Comparison of ENCODE assay signal across 16 cellular contexts in genomic region chr1:117611894-117612481, GRCh38. TPM values are rescaled to one million over a fixed set of nuclear protein-coding genes. Genes with fewer than 3 reads are reported as not detected.
DNase-seq lines count a peak whose midpoint lies in the region; ATAC-seq, FAIRE-seq and TF ChIP-seq lines count a peak whose summit lies in the region.
"Had no signal": no experiment of that assay in that cellular context is flagged by ENCODE, and none has a peak within 500 bp of the region (broad histone marks: within the 10 kb centered on the region; RNA-seq: fewer than 3 reads in every experiment).

No MANE protein-coding gene starts in this region.

- CTCF ChIA-PET in K562 (lab: Yijun Ruan, JAX; ENCODE audit: low intra/inter-chr PET ratio) = no interaction called here
- CTCF ChIA-PET in Caco-2 (lab: Charles Lee) = interaction anchor here (1.5 kb wide), 1 partner anchor 19 kb away, joined by 4 read pairs; no protein-coding TSS in a partner anchor

- H3K27ac ChIP-seq in K562 (ENCODE audit: extremely low read depth, low read depth, low read length) = peak overlapping the region; percentile 77
- peak overlapping the region; percentile 69 to 79 for H3K27ac ChIP-seq in mucosa of rectum (ENCODE audit: low read depth in 2 of 2, low read length in 2 of 2)
- peak overlapping the region; percentile 59 for H3K27ac ChIP-seq in stomach smooth muscle (ENCODE audit: low read length)
- H3K27ac ChIP-seq in upper lobe of left lung = no peak overlapping the region
- H3K27ac ChIP-seq: 22Rv1 had no signal

- no peak for TF ChIP-seq RAD21 in K562 (CRISPR knock-in tag; conservative IDR thresholded peaks at IDR 0.05 in 1 of 2, IDR thresholded peaks at IDR 0.05 in 1 of 2)

- peaks cover 3% of the 10 kb centered on the region for H3K9me1 ChIP-seq in K562 (ENCODE audit: control insufficient read depth, insufficient read depth, low read length)

- peak overlapping the region; percentile 52 for H3K27ac Mint-ChIP-seq in T-helper 1 cell treated with Interleukin-12 subunit alpha and Interleukin-12 subunit beta and Interleukin-4 antibody, amounts not matched to agents 30 μg/mL and 1 μg/mL, for 36 hours
- no peak overlapping the region for H3K27ac Mint-ChIP-seq in Caco-2 (ENCODE audit: unreplicated experiment)

- no peak overlapping the region for H3K9ac ChIP-seq in K562 (ENCODE audit: insufficient read depth in 1 of 2, low read depth in 2 of 2, low read length in 2 of 2)
- H3K9ac ChIP-seq in mucosa of rectum (ENCODE audit: low read depth in 1 of 2, low read length in 2 of 2) = peak overlapping the region in 1 of 2 donors; percentile 41
- peak overlapping the region in 1 of 2 donors; percentile 36 for H3K9ac ChIP-seq in stomach smooth muscle (ENCODE audit: low read length in 2 of 2)

- H3K9me3 ChIP-seq in K562 (replicated peaks; ENCODE audit: control insufficient read depth, insufficient read depth, low read depth, low read length) (no peaks in the 10 kb centered on the region), mucosa of rectum (ENCODE audit: control insufficient read depth in 2 of 2, low read length in 2 of 2) (no peaks in the 10 kb centered on the region), stomach smooth muscle (ENCODE audit: control insufficient read depth in 2 of 2, low read length in 2 of 2) (no peaks in the 10 kb centered on the region), Caco-2 (no peaks in the 10 kb centered on the region), upper lobe of left lung (no peaks in the 10 kb centered on the region)
- H3K9me3 ChIP-seq: BLaER1 treated with 17β-estradiol and CSF1 and Interleukin-3, amounts not matched to agents 10 nM and 100 nM had no signal

- H3K79me2 ChIP-seq in K562 (ENCODE audit: control insufficient read depth, insufficient read depth, low read length) = peaks cover 83% of the 10 kb centered on the region

- H3K4me1 Mint-ChIP-seq in T-helper 1 cell treated with Interleukin-12 subunit alpha and Interleukin-12 subunit beta and Interleukin-4 antibody, amounts not matched to agents 30 μg/mL and 1 μg/mL, for 36 hours (ENCODE audit: low read depth) = peaks cover 78% of the 10 kb centered on the region
- H3K4me1 Mint-ChIP-seq in Caco-2 (ENCODE audit: low read depth, unreplicated experiment) = peaks cover 50% of the 10 kb centered on the region

- H3K27me3 ChIP-seq in K562 (ENCODE audit: control insufficient read depth in 2 of 2, insufficient read depth in 2 of 2, low read length in 2 of 2) (no peaks in the 10 kb centered on the region), mucosa of rectum (ENCODE audit: control insufficient read depth in 2 of 2, insufficient read depth in 2 of 2, low read length in 2 of 2) (no peaks in the 10 kb centered on the region), stomach smooth muscle (ENCODE audit: control insufficient read depth in 1 of 2, insufficient read depth in 2 of 2, low read length in 2 of 2) (no peaks in the 10 kb centered on the region), Caco-2 (replicated peaks; ENCODE audit: control insufficient read depth, insufficient read depth, low read length) (no peaks in the 10 kb centered on the region), upper lobe of left lung (no peaks in the 10 kb centered on the region)

- no peaks in the 10 kb centered on the region for H3K9me3 Mint-ChIP-seq in T-helper 1 cell treated with Interleukin-12 subunit alpha and Interleukin-12 subunit beta and Interleukin-4 antibody, amounts not matched to agents 30 μg/mL and 1 μg/mL, for 36 hours
- no peaks in the 10 kb centered on the region for H3K9me3 Mint-ChIP-seq in Caco-2 (ENCODE audit: unreplicated experiment)

- peaks cover 45% of the 10 kb centered on the region for H3K36me3 Mint-ChIP-seq in T-helper 1 cell treated with Interleukin-12 subunit alpha and Interleukin-12 subunit beta and Interleukin-4 antibody, amounts not matched to agents 30 μg/mL and 1 μg/mL, for 36 hours (ENCODE audit: low read depth)
- H3K36me3 Mint-ChIP-seq in Caco-2 (ENCODE audit: insufficient read depth, unreplicated experiment) = peaks cover 61% of the 10 kb centered on the region

- POLR2A ChIA-PET in K562 (lab: Yijun Ruan, JAX) (interaction anchor here (0.6 to 14.3 kb wide), 11 partner anchors 8 to 784 kb away, joined by 3 to 383 read pairs (median 4); no protein-coding TSS in a partner anchor), Caco-2 (lab: Charles Lee) (interaction anchor here (0.6 kb wide), 1 partner anchor 9 kb away, joined by 10 read pairs; no protein-coding TSS in a partner anchor)

- no peaks in the 10 kb centered on the region; the same call in 1 of the 3 replicates for H3K36me3 ChIP-seq in K562 (ENCODE audit: control insufficient read depth, insufficient read depth, low read length)
- no peaks in the 10 kb centered on the region for H3K36me3 ChIP-seq in mucosa of rectum (ENCODE audit: control insufficient read depth in 2 of 2, insufficient read depth in 2 of 2, low read length in 2 of 2)
- no peaks in the 10 kb centered on the region for H3K36me3 ChIP-seq in stomach smooth muscle (ENCODE audit: control insufficient read depth in 2 of 2, insufficient read depth in 2 of 2, low read length in 2 of 2)
- H3K36me3 ChIP-seq in Caco-2 (ENCODE audit: control insufficient read depth, insufficient read depth, low read length) = no peaks in the 10 kb centered on the region
- no peaks in the 10 kb centered on the region for H3K36me3 ChIP-seq in upper lobe of left lung
- H3K36me3 ChIP-seq: BLaER1 treated with 17β-estradiol and CSF1 and Interleukin-3, amounts not matched to agents 10 nM and 100 nM had no signal

- no peak for TF ChIP-seq CTCF in K562 (IDR thresholded peaks at IDR 0.05 in 2 of 3, conservative IDR thresholded peaks at IDR 0.05 in 1 of 3; ENCODE audit: insufficient read depth in 2 of 3, low read depth in 1 of 3, low read length in 3 of 3)
- TF ChIP-seq CTCF in Caco-2 (IDR thresholded peaks at IDR 0.05; ENCODE audit: insufficient read depth in 1 of 2, low read depth in 1 of 2, low read length in 1 of 2, severe bottlenecking in 1 of 2, unreplicated experiment in 1 of 2) = no peak
- TF ChIP-seq CTCF in upper lobe of left lung (IDR thresholded peaks at IDR 0.05) = no peak

- 25% methylated on average over 3 of the region's 3 CpGs for WGBS in K562 (ENCODE audit: insufficient coverage, low coverage, missing lambda C conversion rate)
- WGBS in upper lobe of left lung, 2 donors = 51 to 70% methylated on average over 3 of the region's 3 CpGs

- in situ Hi-C loops in K562 (cut with MboI) = no loop called here

- no peak overlapping the region for H3K4me3 Mint-ChIP-seq in T-helper 1 cell treated with Interleukin-12 subunit alpha and Interleukin-12 subunit beta and Interleukin-4 antibody, amounts not matched to agents 30 μg/mL and 1 μg/mL, for 36 hours
- no peak overlapping the region for H3K4me3 Mint-ChIP-seq in Caco-2 (ENCODE audit: unreplicated experiment)

- peaks cover 12% of the 10 kb centered on the region for H4K20me1 ChIP-seq in K562 (replicated peaks; ENCODE audit: control insufficient read depth, insufficient read depth, low read length)

- TF ChIP-seq EP300 in K562 (IDR thresholded peaks at IDR 0.05; ENCODE audit: low read length) = no peak
- TF ChIP-seq EP300 in upper lobe of left lung (IDR thresholded peaks at IDR 0.05) = no peak

- H3K4me1 ChIP-seq in K562 (replicated peaks in 1 of 2; ENCODE audit: control insufficient read depth in 2 of 2, insufficient read depth in 2 of 2, low read length in 2 of 2) = peaks cover 59 to 93% of the 10 kb centered on the region in 2 experiments
- peaks cover 50 to 70% of the 10 kb centered on the region in 2 donors for H3K4me1 ChIP-seq in mucosa of rectum (ENCODE audit: control insufficient read depth in 2 of 2, insufficient read depth in 2 of 2, low read length in 2 of 2)
- peaks cover 36% of the 10 kb centered on the region for H3K4me1 ChIP-seq in stomach smooth muscle (ENCODE audit: control insufficient read depth, insufficient read depth, low read length)
- H3K4me1 ChIP-seq in Caco-2 = peaks cover 28% of the 10 kb centered on the region
- H3K4me1 ChIP-seq in upper lobe of left lung = peaks cover 12 to 46% (median 31%) of the 10 kb centered on the region in 4 donors

- FAIRE-seq in K562 (lab: Jason Lieb, UNC) = no peak

- ATAC-seq in K562 (no peak), upper lobe of left lung (ENCODE audit: low FRiP score in 2 of 2) (no peak)
- ATAC-seq: left lobe of liver had no signal

- H2AFZ ChIP-seq in K562 (ENCODE audit: low read depth, low read length) = no peak overlapping the region

- DNase-seq in T-helper 1 cell (no peak), K562 (ENCODE audit: extremely low read depth in 1 of 4, low spot score in 3 of 4) (no peak), Caco-2 (no peak), upper lobe of left lung (no peak), mucosa of gallbladder (ENCODE audit: low spot score) (no peak)
- DNase-seq: activated CD4-positive, CD25-positive, alpha-beta regulatory T cell; activated gamma-delta T cell; NCI-H2081; NCI-H748 treated with DMSO at 0.1 percent for 48 hours had no signal

- intact Hi-C loops in K562 (cut with micrococcal nuclease) = loop anchor here (2.0 to 5.0 kb wide), 3 partner anchors 49 to 75 kb away; no protein-coding TSS in a partner anchor
- intact Hi-C loops in Caco-2 (cut with micrococcal nuclease; ENCODE audit: unreplicated experiment) = loop anchor here (2.0 kb wide), 1 partner anchor 63 kb away; no protein-coding TSS in a partner anchor

- H3K27me3 Mint-ChIP-seq in T-helper 1 cell treated with Interleukin-12 subunit alpha and Interleukin-12 subunit beta and Interleukin-4 antibody, amounts not matched to agents 30 μg/mL and 1 μg/mL, for 36 hours (ENCODE audit: low read depth) = peaks cover 14% of the 10 kb centered on the region
- no peaks in the 10 kb centered on the region for H3K27me3 Mint-ChIP-seq in Caco-2 (ENCODE audit: insufficient read depth, unreplicated experiment)

- no peak for TF ChIP-seq POLR2A in K562 (conservative IDR thresholded peaks at IDR 0.05)
- no peak for TF ChIP-seq POLR2A in upper lobe of left lung (IDR thresholded peaks at IDR 0.05)

- H3K4me3 ChIP-seq in K562 (peak overlapping the region; percentile 9; the same call in 1 of the 2 replicates), mucosa of rectum (ENCODE audit: low read length in 2 of 2) (peak overlapping the region; percentile 43 to 45), stomach smooth muscle (ENCODE audit: low read length in 2 of 2) (no peak overlapping the region), Caco-2 (ENCODE audit: low read depth, low read length) (no peak overlapping the region), upper lobe of left lung (no peak overlapping the region)
- H3K4me3 ChIP-seq: BLaER1 treated with 17β-estradiol and CSF1 and Interleukin-3, amounts not matched to agents 10 nM and 100 nM; GM23248 had no signal

- H3K4me2 ChIP-seq in K562 (ENCODE audit: insufficient read depth, low read length) = peak overlapping the region; percentile 67; the same call in 1 of the 2 replicates

- BruUV-seq in K562 (replicated peaks; lab: Mats Ljungman, UMichigan) = no TSS peak
- BruUV-seq in Caco-2 (replicated peaks; lab: Mats Ljungman, UMichigan) = no TSS peak

RNA-seq across cellular contexts. Expression of gene TENT5C, which starts 6.1 kb away (rescaled TPM):
- total RNA-seq in K562 (2011; cell fraction: chromatin; rRNA removed; ENCODE audit: low replicate concordance) = 12.1 and 13.3 TPM in 2 replicates
- 8.7 and 8.8 TPM in 2 replicates for total RNA-seq in K562 (2011; cell fraction: nucleolus; rRNA removed)
- total RNA-seq in K562 (2011; cell fraction: nucleoplasm; rRNA removed) = 11.4 and 17.1 TPM in 2 replicates
- total RNA-seq in K562 (2014; rRNA removed) (1.8 and 3.6 TPM in 2 replicates), K562 (2014; rRNA removed; fragmentation: Illumina TruSeq; extraction: Trizol) (4.5 and 5.2 TPM in 2 replicates), K562 (2015; rRNA removed; fragmentation: Illumina TruSeq; extraction: Trizol) (2.5 and 2.8 TPM in 2 replicates), K562 (2021) (7.1 and 7.7 TPM in 2 replicates), Caco-2 (2022) (19.8 and 24.4 TPM in 2 replicates), upper lobe of left lung (10 to 100 TPM in 5 of 6 donors, 1 to 10 TPM in 1; 8.1 to 37.8 (median 18.4) TPM), mucosa of gallbladder (8.1 TPM)
- polyA plus RNA-seq in K562 (2011; rRNA removed) (7.7 and 8.2 TPM in 2 replicates), K562 (2014; fragmentation: Illumina TruSeq; extraction: Trizol) (3.4 and 4.0 TPM in 2 replicates), K562 (2014; fragmentation: Nextera tagmentation; extraction: Ambion mirVana) (1 to 10 TPM; 3.8 to 5.0 TPM), K562 (2014; rRNA removed) (2.8 and 2.9 TPM in 2 replicates)
- polyA plus RNA-seq in K562 (2011; cell fraction: cytosol; rRNA removed) = 4.5 and 7.5 TPM in 2 replicates
- 3.9 and 5.1 TPM in 2 replicates for polyA plus RNA-seq in K562 (2011; cell fraction: nucleus; rRNA removed)
- 2.4 and 3.7 TPM in 2 replicates for polyA plus RNA-seq in K562 (2012)
- 26.9 and 28.8 TPM in 2 replicates for polyA minus RNA-seq in K562 (2011; rRNA and poly(A)+ RNA removed)
- 11.0 and 11.5 TPM in 2 replicates for polyA minus RNA-seq in K562 (2011; cell fraction: cytosol; rRNA and poly(A)+ RNA removed)
- polyA minus RNA-seq in K562 (2011; cell fraction: nucleus; rRNA and poly(A)+ RNA removed) = 7.1 and 12.4 TPM in 2 replicates
- total RNA-seq: GM23248 had no signal

Comparison
In these comparisons a context has a peak if more than half of its experiments do, and no peak if none do; other contexts are left out.
1. H3K27ac ChIP-seq: peak in K562 (single experiment), mucosa of rectum (2 of 2) and stomach smooth muscle (single experiment); none in upper lobe of left lung (0 of 4).
2. H3K4me3 ChIP-seq: peak in K562 (single experiment) and mucosa of rectum (2 of 2); none in stomach smooth muscle (0 of 2), Caco-2 (single experiment) and upper lobe of left lung (0 of 4).